ENCODE assay signal across 8 cellular contexts in genomic region chr3:187744169-187745151, GRCh38. TPM values are rescaled to one million over a fixed set of nuclear protein-coding genes. Genes with fewer than 3 reads are reported as not detected.
DNase-seq lines count a peak whose midpoint lies in the region; ATAC-seq and TF ChIP-seq lines count a peak whose summit lies in the region.

No MANE protein-coding gene starts in this region.

- DNase-seq in Ammon's horn (ENCODE audit: low spot score) (peak; percentile 77), IMR-90 (peak; percentile 49), T-cell (peak in 30 of 34 experiments; percentile 16 to 70 (median 52)), sigmoid colon (peak; percentile 85)

- POLR2A ChIA-PET in IMR-90 (lab: Charles Lee; ENCODE audit: unreplicated experiment) (interaction anchor here (0.9 to 1.3 kb wide), 4 partner anchors 241 to 526 kb away, joined by 3 read pairs; no protein-coding TSS in a partner anchor), T-cell (lab: Charles Lee) (interaction anchor here (0.5 to 1.4 kb wide), 15 partner anchors 26 to 1397 kb away, joined by 3 to 10 read pairs (median 4); no protein-coding TSS in a partner anchor)

- peak overlapping the region; percentile 70 for H3K23ac ChIP-seq in IMR-90 (ENCODE audit: low read depth, low read length)

- H3K4ac ChIP-seq in IMR-90 (ENCODE audit: low read depth, low read length), result peak overlapping the region; percentile 87

- in situ Hi-C loops in IMR-90 (cut with MboI; ENCODE audit: low sequenced_read_pairs), result loop anchor here (5.0 to 25.0 kb wide), 7 partner anchors 430 to 1208 kb away; no protein-coding TSS in a partner anchor

- TF ChIP-seq EP300 in sigmoid colon (IDR thresholded peaks at IDR 0.05), result no peak

- H3K4me1 ChIP-seq in IMR-90 (ENCODE audit: control insufficient read depth, insufficient read depth, low read length), result peaks cover 5% of the 10 kb centered on the region; the same call in 1 of the 2 replicates
- peaks cover 20% of the 10 kb centered on the region for H3K4me1 ChIP-seq in iPS-15b (ENCODE audit: control insufficient read depth, insufficient read depth, low read length)
- peaks cover 3 to 59% (median 40%) of the 10 kb centered on the region in 4 donors for H3K4me1 ChIP-seq in sigmoid colon

- intact Hi-C loops in IMR-90 (cut with micrococcal nuclease), result loop anchor here (1.0 to 5.0 kb wide), 8 partner anchors 213 to 1298 kb away; no protein-coding TSS in a partner anchor
- intact Hi-C loops in sigmoid colon (cut with DNase I), result loop anchor here (1.0 to 10.0 kb wide), 6 partner anchors 308 to 1138 kb away; partner anchors contain the start of gene LPP

- peak overlapping the region; percentile 42; the same call in 1 of the 3 replicates for H2BK15ac ChIP-seq in IMR-90 (ENCODE audit: low read depth, low read length)

- H3K27ac Mint-ChIP-seq in T-cell (peak overlapping the region; percentile 100), brain (peak overlapping the region; percentile 99 to 100 (median 100))

- H3K9me3 Mint-ChIP-seq in T-cell, result no peaks in the 10 kb centered on the region
- no peaks in the 10 kb centered on the region for H3K9me3 Mint-ChIP-seq in brain

- H3K36me3 ChIP-seq in IMR-90 (ENCODE audit: control insufficient read depth, insufficient read depth, low read length) (no peaks in the 10 kb centered on the region), iPS-15b (ENCODE audit: control insufficient read depth, insufficient read depth, low read length) (no peaks in the 10 kb centered on the region), sigmoid colon (no peaks in the 10 kb centered on the region)

- CTCF ChIA-PET in IMR-90 (lab: Yijun Ruan, JAX), result interaction anchor here (0.5 to 1.4 kb wide), 4 partner anchors 241 to 1210 kb away, joined by 3 to 6 read pairs (median 3); no protein-coding TSS in a partner anchor
- CTCF ChIA-PET in T-cell (lab: Charles Lee), result interaction anchor here (0.5 to 3.2 kb wide), 21 partner anchors 7 to 1398 kb away, joined by 3 to 44 read pairs (median 4); no protein-coding TSS in a partner anchor

- no peak overlapping the region for H2BK20ac ChIP-seq in IMR-90 (ENCODE audit: low read depth, low read length)

- TSS peak; percentile 87 for BruUV-seq in IMR-90 (replicated peaks; lab: Mats Ljungman, UMichigan)

- H3K27me3 Mint-ChIP-seq in T-cell (peaks cover 0 to 3% of the 10 kb centered on the region in 2 donors), brain (peaks cover 26% of the 10 kb centered on the region)

- H3K9ac ChIP-seq in IMR-90 (ENCODE audit: low read depth, low read length) (peak overlapping the region; percentile 90), iPS-15b (ENCODE audit: low read depth, low read length) (peak overlapping the region; percentile 56)

- H3K27ac ChIP-seq in IMR-90 (ENCODE audit: insufficient read depth, low read length) (peak overlapping the region; percentile 90), sigmoid colon (peak overlapping the region; percentile 90 to 99 (median 96))

- ATAC-seq in IMR-90 (ENCODE audit: low read depth) (no peak), T-cell (replicated peaks in 1 of 4) (peak; percentile 6 to 19 (median 8)), GM18861 (IDR thresholded peaks at IDR 0.05; ENCODE audit: unreplicated experiment) (no peak), HG02678 (IDR thresholded peaks at IDR 0.05; ENCODE audit: unreplicated experiment) (no peak)

- peak overlapping the region; percentile 20 for H4K5ac ChIP-seq in IMR-90 (ENCODE audit: low read depth, low read length)

- peak overlapping the region; percentile 81 for H2AK9ac ChIP-seq in IMR-90 (replicated peaks; ENCODE audit: low read depth, low read length, poor library complexity)

- H4K91ac ChIP-seq in IMR-90 (ENCODE audit: insufficient read depth, low read depth, low read length), result peak overlapping the region; percentile 77

- TF ChIP-seq CTCF in IMR-90 (conservative IDR thresholded peaks at IDR 0.05; ENCODE audit: low read depth, low read length) (no peak), brain (conservative IDR thresholded peaks at IDR 0.05) (no peak), sigmoid colon (IDR thresholded peaks at IDR 0.05) (no peak)

- H3K4me3 ChIP-seq in IMR-90 (ENCODE audit: insufficient read depth, low read depth, low read length), result peak overlapping the region; percentile 83
- peak overlapping the region; percentile 83 for H3K4me3 ChIP-seq in iPS-15b (ENCODE audit: low read depth, low read length)
- peak overlapping the region; percentile 53 to 88 (median 68) for H3K4me3 ChIP-seq in sigmoid colon

- H4K8ac ChIP-seq in IMR-90 (ENCODE audit: low read depth in 2 of 2, low read length in 2 of 2), result peak overlapping the region; percentile 15 to 46

- no peaks in the 10 kb centered on the region for H3K9me3 ChIP-seq in IMR-90 (ENCODE audit: control insufficient read depth, insufficient read depth, low read length)
- no peaks in the 10 kb centered on the region for H3K9me3 ChIP-seq in iPS-15b (ENCODE audit: control insufficient read depth, insufficient read depth, low read length)
- no peaks in the 10 kb centered on the region for H3K9me3 ChIP-seq in sigmoid colon

- no peaks in the 10 kb centered on the region for H3K36me3 Mint-ChIP-seq in T-cell
- no peaks in the 10 kb centered on the region for H3K36me3 Mint-ChIP-seq in brain

- peak; percentile 16; the same call in 1 of the 2 replicates for TF ChIP-seq RAD21 in IMR-90 (IDR thresholded peaks at IDR 0.05; ENCODE audit: low read length)

- TF ChIP-seq POLR2A in IMR-90 (IDR thresholded peaks at IDR 0.05; ENCODE audit: low read depth, low read length) (no peak; the same call in 1 of the 2 replicates), sigmoid colon (IDR thresholded peaks at IDR 0.05) (peak in 1 of 2 donors; percentile 16)

- peak overlapping the region; percentile 83 for H2AFZ ChIP-seq in IMR-90 (replicated peaks; ENCODE audit: low read length, poor library complexity)

- dilution Hi-C loops in IMR-90 (cut with HindIII; ENCODE audit: low sequenced_read_pairs, unreplicated experiment), result loop anchor here (10.0 to 25.0 kb wide), 2 partner anchors 568 to 1210 kb away; no protein-coding TSS in a partner anchor

- peaks cover 0 to 46% of the 10 kb centered on the region in 2 experiments for H3K79me1 ChIP-seq in IMR-90 (ENCODE audit: low read depth in 1 of 2, low read length in 2 of 2)

- H3K27me3 ChIP-seq in IMR-90 (ENCODE audit: control insufficient read depth, insufficient read depth, low read length) (no peaks in the 10 kb centered on the region), iPS-15b (ENCODE audit: control insufficient read depth, insufficient read depth, low read length) (peaks cover 17% of the 10 kb centered on the region), sigmoid colon (no peaks in the 10 kb centered on the region)

- peak overlapping the region; percentile 78 for H3K56ac ChIP-seq in IMR-90 (ENCODE audit: extremely low read depth, insufficient read depth, low read length)

- peaks cover 31% of the 10 kb centered on the region for H4K20me1 ChIP-seq in IMR-90 (ENCODE audit: insufficient read depth, low read length)

- H3K4me2 ChIP-seq in IMR-90 (ENCODE audit: low read depth, low read length), result peak overlapping the region; percentile 54

- peak overlapping the region; percentile 95 to 98 (median 98) for H3K4me3 Mint-ChIP-seq in T-cell
- H3K4me3 Mint-ChIP-seq in brain, result peak overlapping the region; percentile 90 to 100 (median 95)

- H3K4me1 Mint-ChIP-seq in T-cell (peaks cover 68 to 96% (median 74%) of the 10 kb centered on the region in 3 donors), brain (peaks cover 76% of the 10 kb centered on the region)

- peak overlapping the region; percentile 75 for H2BK5ac ChIP-seq in IMR-90 (ENCODE audit: low read depth, low read length, poor library complexity, severe bottlenecking)

- H2AK5ac ChIP-seq in IMR-90 (ENCODE audit: low read depth, low read length), result peak overlapping the region; percentile 59

- H3K9me1 ChIP-seq in IMR-90 (ENCODE audit: insufficient read depth, low read length), result no peaks in the 10 kb centered on the region

- peak overlapping the region; percentile 95 for H3K14ac ChIP-seq in IMR-90 (replicated peaks; ENCODE audit: low read depth, low read length)

- H2BK120ac ChIP-seq in IMR-90 (ENCODE audit: low read depth, low read length), result peak overlapping the region; percentile 80

- WGBS in IMR-90 (ENCODE audit: extremely low coverage in 2 of 2, insufficient read length in 1 of 2), 2 experiments, result 1% methylated on average over 27 of the region's 55 CpGs; no CpG with 5 or more reads in 1 of the 2 experiments
- WGBS in sigmoid colon, 2 donors, result 0 to 1% methylated on average over 55 of the region's 55 CpGs

- H3K18ac ChIP-seq in IMR-90 (ENCODE audit: low read depth, low read length), result peak overlapping the region; percentile 82

TF ChIP-seq in IMR-90, 13 proteins besides CTCF, POLR2A, EP300 and RAD21:
- TF ChIP-seq RCOR1 (IDR thresholded peaks at IDR 0.05; ENCODE audit: insufficient replicate concordance, low read length) (no peak), MAZ (IDR thresholded peaks at IDR 0.05; ENCODE audit: borderline replicate concordance, low read depth, low read length) (peak; percentile 21; the same call in 1 of the 2 replicates)

RNA-seq across cellular contexts. Expression of gene BCL6, which starts 0.8 kb away (rescaled TPM):
- total RNA-seq in IMR-90 (2012; rRNA removed) (21.4 and 22.6 TPM in 2 replicates), T-cell (10 to 100 TPM; 16.8 to 31.1 (median 27.7) TPM), sigmoid colon (100 to 1,000 TPM in 1 of 4 donors, 10 to 100 TPM in 3; 51.4 to 233 (median 80.7) TPM)
- polyA plus RNA-seq in IMR-90 (2012; rRNA removed) (19.7 and 20.4 TPM in 2 replicates), brain (ENCODE audit: insufficient read depth, low read depth, low replicate concordance) (30.0 TPM), sigmoid colon (10 to 100 TPM in 1 of 3 donors, 1 to 10 TPM in 2; 4.9 to 30.6 (median 7.2) TPM)
- 10.4 and 12.0 TPM in 2 replicates for polyA plus RNA-seq in IMR-90 (2012; cell fraction: cytosol; rRNA removed)
- 66.2 and 89.5 TPM in 2 replicates for polyA plus RNA-seq in IMR-90 (2012; cell fraction: nucleus; rRNA removed; ENCODE audit: low replicate concordance)

RNA-seq across cellular contexts. Expression of gene RTP2, which starts 42.1 kb away (rescaled TPM):
- total RNA-seq in IMR-90 (2012; rRNA removed) (not detected in 2 replicates), T-cell (not detected), sigmoid colon (not detected)
- polyA plus RNA-seq in IMR-90 (2012; rRNA removed) (not detected in 2 replicates), brain (ENCODE audit: insufficient read depth, low read depth, low replicate concordance) (not detected), sigmoid colon (not detected)
- not detected in 2 replicates for polyA plus RNA-seq in IMR-90 (2012; cell fraction: cytosol; rRNA removed)
- polyA plus RNA-seq in IMR-90 (2012; cell fraction: nucleus; rRNA removed; ENCODE audit: low replicate concordance), result not detected in 2 replicates

Comparison
In these comparisons a context has a peak if more than half of its experiments do, and no peak if none do; other contexts are left out.
1. ATAC-seq: peak in T-cell (4 of 4); none in IMR-90 (single experiment), GM18861 (single experiment) and HG02678 (single experiment).
2. Peak in every context shown above with its lines, with median percentiles within 50 percentile points of each other: DNase-seq and H3K4me3 ChIP-seq.